8 cellular contexts compared by ENCODE assay signal in the genomic region with DNA sequence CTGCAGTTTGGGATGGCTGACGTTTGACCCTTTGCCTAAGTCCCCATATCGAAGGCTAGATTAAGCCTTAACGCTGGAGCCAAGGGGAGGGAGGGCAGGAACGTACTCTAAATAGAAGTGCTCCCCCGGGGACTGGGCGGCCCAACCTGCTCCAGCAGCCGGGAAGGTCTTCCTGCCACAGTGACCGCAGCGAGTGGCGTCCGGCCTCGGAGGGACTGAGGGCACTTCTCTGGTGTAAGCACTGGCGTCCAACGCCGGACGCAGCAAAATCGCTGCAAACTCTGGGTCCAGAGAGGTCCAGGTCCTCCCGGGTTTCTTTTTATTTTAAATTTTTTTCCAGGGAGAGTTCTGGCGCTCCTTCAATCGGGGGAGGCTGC. TPM values are rescaled to one million over a fixed set of nuclear protein-coding genes. Genes with fewer than 3 reads are reported as not detected.
DNase-seq lines count a peak whose midpoint lies in the region; ATAC-seq and TF ChIP-seq lines count a peak whose summit lies in the region.

No MANE protein-coding gene starts in this region.

- WGBS in adrenal gland, 4 donors, result 0 to 4% (median 2%) methylated on average over 2 to 20 of the region's 20 CpGs

- H3K4me1 Mint-ChIP-seq in stimulated activated naive B cell treated with anti-CD40 and anti-IgM and Interleukin-4, amounts not matched to agents 10 μg/mL and 1 μg/mL and 100 μg/mL, for 72 hours, result peaks cover 7 to 14% of the 10 kb centered on the region in 2 donors

- DNase-seq in activated CD4-positive, alpha-beta T cell treated with anti-CD3 and anti-CD28 coated beads for 1 hour, result peak; percentile 14
- no peak for DNase-seq in activated CD4-positive, alpha-beta T cell treated with anti-CD3 and anti-CD28 coated beads, Interleukin-2, amount 50 U/mL, for 48 hours
- DNase-seq in HL-60 (ENCODE audit: low read depth in 1 of 2, low spot score in 1 of 2) (no peak), adrenal gland (peak in 2 of 7 donors; percentile 67 to 69), NCI-H82 treated with DMSO at 0.1 percent for 48 hours (lab: John Stamatoyannopoulos, UW; ENCODE audit: unreplicated experiment) (no peak), ACHN (no peak)
- DNase-seq in stimulated activated naive B cell treated with anti-CD40 and anti-IgM and Interleukin-4, amounts not matched to agents 10 μg/mL and 1 μg/mL and 100 μg/mL, for 72 hours, result no peak

- peak; percentile 2 to 4 for ATAC-seq in stimulated activated naive B cell treated with anti-CD40 and anti-IgM and Interleukin-4, amounts not matched to agents 10 μg/mL and 1 μg/mL and 100 μg/mL, for 72 hours (replicated peaks)

- no peak for TF ChIP-seq CTCF in HL-60 (IDR thresholded peaks at IDR 0.05; ENCODE audit: insufficient read depth, low read length)
- TF ChIP-seq CTCF in adrenal gland (IDR thresholded peaks at IDR 0.05), result no peak

- TF ChIP-seq POLR2A in adrenal gland (IDR thresholded peaks at IDR 0.05), result no peak

- H3K27me3 ChIP-seq in HL-60 (ENCODE audit: insufficient read depth, poor library complexity, severe bottlenecking) (no peaks in the 10 kb centered on the region), adrenal gland (no peaks in the 10 kb centered on the region), iPS-18a (ENCODE audit: control insufficient read depth, insufficient read depth, low read length) (peaks cover 12% of the 10 kb centered on the region)

- H3K27ac ChIP-seq in HL-60 (replicated peaks) (no peak overlapping the region), adrenal gland (peak overlapping the region in 4 of 5 donors; percentile 71 to 90 (median 85)), iPS-18a (ENCODE audit: low read length) (no peak overlapping the region)

- peaks cover 0 to 5% of the 10 kb centered on the region in 2 donors for H3K27me3 Mint-ChIP-seq in stimulated activated naive B cell treated with anti-CD40 and anti-IgM and Interleukin-4, amounts not matched to agents 10 μg/mL and 1 μg/mL and 100 μg/mL, for 72 hours

- in situ Hi-C loops in ACHN (cut with HindIII; ENCODE audit: low pct_ligation_motif_present, low pct_unique_long_range_greater_than_20kb, low sequenced_read_pairs), result no loop called here

- H3K4me1 ChIP-seq in adrenal gland (replicated peaks in 1 of 2) (peaks cover 6 to 8% of the 10 kb centered on the region in 2 donors), iPS-18a (ENCODE audit: control insufficient read depth, low read depth, low read length) (peaks cover 9% of the 10 kb centered on the region)

- no peak overlapping the region for H3K9ac ChIP-seq in iPS-18a (ENCODE audit: low read length)

- H3K36me3 ChIP-seq in adrenal gland (replicated peaks in 1 of 2), result no peaks in the 10 kb centered on the region
- H3K36me3 ChIP-seq in iPS-18a (ENCODE audit: control insufficient read depth, low read depth, low read length), result no peaks in the 10 kb centered on the region

- H3K4me3 Mint-ChIP-seq in stimulated activated naive B cell treated with anti-CD40 and anti-IgM and Interleukin-4, amounts not matched to agents 10 μg/mL and 1 μg/mL and 100 μg/mL, for 72 hours, result peak overlapping the region; percentile 90 to 97

- intact Hi-C loops in adrenal gland (cut with DNase I), result no loop called here

- no peak overlapping the region for H3K27ac Mint-ChIP-seq in stimulated activated naive B cell treated with anti-CD40 and anti-IgM and Interleukin-4, amounts not matched to agents 10 μg/mL and 1 μg/mL and 100 μg/mL, for 72 hours

- H3K4me3 ChIP-seq in HL-60 (replicated peaks; ENCODE audit: insufficient read depth, low read length) (peak overlapping the region; percentile 68), adrenal gland (peak overlapping the region in 2 of 4 donors; percentile 51 to 82), iPS-18a (ENCODE audit: low read length) (peak overlapping the region; percentile 95)

- H3K36me3 Mint-ChIP-seq in stimulated activated naive B cell treated with anti-CD40 and anti-IgM and Interleukin-4, amounts not matched to agents 10 μg/mL and 1 μg/mL and 100 μg/mL, for 72 hours, result no peaks in the 10 kb centered on the region

- H3K9me3 Mint-ChIP-seq in stimulated activated naive B cell treated with anti-CD40 and anti-IgM and Interleukin-4, amounts not matched to agents 10 μg/mL and 1 μg/mL and 100 μg/mL, for 72 hours, result peaks cover 1 to 7% of the 10 kb centered on the region in 2 donors

- H3K9me3 ChIP-seq in adrenal gland (replicated peaks in 1 of 3) (no peaks in the 10 kb centered on the region), iPS-18a (ENCODE audit: control insufficient read depth, low read depth, low read length) (no peaks in the 10 kb centered on the region)

RNA-seq across cellular contexts. Expression of gene ACER2, which starts 0.5 kb away (rescaled TPM):
- total RNA-seq in adrenal gland, result 1 to 10 TPM; 3.5 to 10.0 (median 5.9) TPM
- polyA plus RNA-seq in adrenal gland, result 1 to 10 TPM in 1 of 3 donors, under 1 TPM in 2; 0.24 to 1.3 (median 0.80) TPM

RNA-seq across cellular contexts. Expression of gene RPS6, which starts 28.3 kb away (rescaled TPM):
- 1,000 to 10,000 TPM in 6 of 8 donors, 100 to 1,000 TPM in 2; 797 to 1,841 (median 1,459) TPM for total RNA-seq in adrenal gland
- polyA plus RNA-seq in adrenal gland, result 1,000 to 10,000 TPM; 2,230 to 3,609 (median 3,214) TPM

Comparison
In these comparisons a context has a peak if more than half of its experiments do, and no peak if none do; other contexts are left out.
1. H3K27ac ChIP-seq: peak in adrenal gland (4 of 5); none in HL-60 (single experiment) and iPS-18a (single experiment).